9 cellular contexts compared by ENCODE assay signal in the genomic region with DNA sequence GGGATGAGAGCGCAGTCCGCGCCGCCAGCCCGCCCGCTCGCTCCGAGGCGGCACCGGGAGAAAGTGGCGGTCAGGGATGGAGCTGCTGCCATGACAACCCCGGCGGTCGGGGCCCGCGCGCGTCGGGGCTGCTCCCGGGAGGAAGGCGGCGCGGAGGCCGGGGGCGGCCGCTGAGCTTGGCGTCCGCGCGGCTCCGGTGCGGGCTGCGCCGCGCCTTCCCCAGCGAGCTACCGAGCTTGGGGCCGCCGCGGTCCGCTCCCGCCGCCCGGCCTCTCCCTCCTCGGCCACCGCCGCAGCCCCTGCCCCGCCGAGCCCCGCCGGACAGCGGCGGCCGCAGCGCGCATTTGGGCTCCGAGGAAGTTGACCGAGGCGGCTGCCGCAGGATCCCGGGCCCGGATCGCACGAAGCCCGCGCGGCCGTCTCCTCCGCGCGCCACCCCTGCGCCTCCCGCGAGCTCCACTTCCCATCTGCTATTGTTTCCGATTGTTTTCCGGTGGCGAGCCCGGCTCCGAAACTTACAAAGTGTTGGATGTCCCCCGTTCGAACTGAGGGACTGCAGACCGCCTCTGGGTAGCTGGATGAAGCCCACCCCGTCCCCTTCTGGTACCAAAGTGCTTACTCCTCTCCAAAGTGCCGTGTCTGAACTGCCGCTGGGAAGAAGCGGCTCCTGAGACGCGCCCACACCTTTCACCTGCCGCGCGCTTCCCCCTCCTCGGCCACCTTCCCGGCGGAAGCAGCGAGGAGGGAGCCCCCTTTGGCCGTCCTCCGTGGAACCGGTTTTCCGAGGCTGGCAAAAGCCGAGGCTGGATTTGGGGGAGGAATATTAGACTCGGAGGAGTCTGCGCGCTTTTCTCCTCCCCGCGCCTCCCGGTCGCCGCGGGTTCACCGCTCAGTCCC.
DNase-seq lines count a peak whose midpoint lies in the region; ATAC-seq and TF ChIP-seq lines count a peak whose summit lies in the region.
"Had no signal": no experiment of that assay in that cellular context is flagged by ENCODE, and none has a peak within 500 bp of the region (broad histone marks: within the 10 kb centered on the region; RNA-seq: fewer than 3 reads in every experiment).

No MANE protein-coding gene starts in this region.

- H3K4me1 Mint-ChIP-seq in activated naive CD8-positive, alpha-beta T cell treated with anti-CD3 and anti-CD28 coated beads, Interleukin-2, amount 10 ng/mL, durations not matched to agents 7 days and 5 days = no peaks in the 10 kb centered on the region
- H3K4me1 Mint-ChIP-seq in activated naive CD8-positive, alpha-beta T cell treated with anti-CD3 and anti-CD28 coated beads, Interleukin-2, amount 50 U/mL, for 24 hours = peaks cover 2% of the 10 kb centered on the region
- H3K4me1 Mint-ChIP-seq in activated T-cell treated with anti-CD3 and anti-CD28 coated beads, Interleukin-2, amount 50 U/mL, for 72 hours (ENCODE audit: low read depth) = no peaks in the 10 kb centered on the region

- POLR2A ChIA-PET in activated naive CD8-positive, alpha-beta T cell treated with anti-CD3 and anti-CD28 coated beads, Interleukin-2, amount 10 ng/mL, durations not matched to agents 7 days and 5 days (lab: Charles Lee) = no interaction called here

- no peaks in the 10 kb centered on the region for H3K9me3 Mint-ChIP-seq in activated naive CD8-positive, alpha-beta T cell treated with anti-CD3 and anti-CD28 coated beads, Interleukin-2, amount 10 ng/mL, durations not matched to agents 7 days and 5 days
- peaks cover 8% of the 10 kb centered on the region for H3K9me3 Mint-ChIP-seq in activated naive CD8-positive, alpha-beta T cell treated with anti-CD3 and anti-CD28 coated beads, Interleukin-2, amount 50 U/mL, for 24 hours
- peaks cover 2 to 4% of the 10 kb centered on the region in 2 donors for H3K9me3 Mint-ChIP-seq in activated T-cell treated with anti-CD3 and anti-CD28 coated beads, Interleukin-2, amount 50 U/mL, for 72 hours

- H3K9me3 ChIP-seq in aorta (ENCODE audit: control insufficient read depth, low read length) (peaks cover 2% of the 10 kb centered on the region), mucosa of descending colon (no peaks in the 10 kb centered on the region)

- H3K4me1 ChIP-seq in aorta (ENCODE audit: control insufficient read depth in 1 of 2, insufficient read depth in 2 of 2, low read length in 2 of 2) (no peaks in the 10 kb centered on the region), mucosa of descending colon (ENCODE audit: low read depth) (no peaks in the 10 kb centered on the region)

- no peaks in the 10 kb centered on the region for H3K36me3 Mint-ChIP-seq in activated naive CD8-positive, alpha-beta T cell treated with anti-CD3 and anti-CD28 coated beads, Interleukin-2, amount 10 ng/mL, durations not matched to agents 7 days and 5 days
- no peaks in the 10 kb centered on the region for H3K36me3 Mint-ChIP-seq in activated naive CD8-positive, alpha-beta T cell treated with anti-CD3 and anti-CD28 coated beads, Interleukin-2, amount 50 U/mL, for 24 hours (ENCODE audit: low read depth)
- peaks cover 0 to 2% of the 10 kb centered on the region in 2 donors for H3K36me3 Mint-ChIP-seq in activated T-cell treated with anti-CD3 and anti-CD28 coated beads, Interleukin-2, amount 50 U/mL, for 72 hours (ENCODE audit: insufficient read depth in 2 of 2)

- H3K27ac Mint-ChIP-seq in activated naive CD8-positive, alpha-beta T cell treated with anti-CD3 and anti-CD28 coated beads, Interleukin-2, amount 10 ng/mL, durations not matched to agents 7 days and 5 days = no peak overlapping the region
- H3K27ac Mint-ChIP-seq in activated naive CD8-positive, alpha-beta T cell treated with anti-CD3 and anti-CD28 coated beads, Interleukin-2, amount 50 U/mL, for 24 hours = no peak overlapping the region
- no peak overlapping the region for H3K27ac Mint-ChIP-seq in activated T-cell treated with anti-CD3 and anti-CD28 coated beads, Interleukin-2, amount 50 U/mL, for 72 hours

- 1% methylated on average over 70 to 110 of the region's 110 CpGs for WGBS in aorta, 2 donors

- H3K4me3 Mint-ChIP-seq in activated naive CD8-positive, alpha-beta T cell treated with anti-CD3 and anti-CD28 coated beads, Interleukin-2, amount 10 ng/mL, durations not matched to agents 7 days and 5 days = peak overlapping the region; percentile 7
- H3K4me3 Mint-ChIP-seq in activated naive CD8-positive, alpha-beta T cell treated with anti-CD3 and anti-CD28 coated beads, Interleukin-2, amount 50 U/mL, for 24 hours = no peak overlapping the region
- H3K4me3 Mint-ChIP-seq in activated T-cell treated with anti-CD3 and anti-CD28 coated beads, Interleukin-2, amount 50 U/mL, for 72 hours = no peak overlapping the region

- no peak for DNase-seq in activated naive CD8-positive, alpha-beta T cell treated with anti-CD3 and anti-CD28 coated beads, Interleukin-2, amount 10 ng/mL, durations not matched to agents 7 days and 5 days
- DNase-seq in activated naive CD8-positive, alpha-beta T cell treated with anti-CD3 and anti-CD28 coated beads, Interleukin-2, amount 50 U/mL, for 24 hours = no peak
- DNase-seq in cardiac fibroblast (ENCODE audit: low read depth in 2 of 2) = peak; percentile 63 to 69
- no peak for DNase-seq in kidney epithelial cell (ENCODE audit: low read depth)
- peak in 1 of 2 donors; percentile 77 for DNase-seq in aorta
- DNase-seq in mucosa of descending colon = no peak
- no peak for DNase-seq in activated T-cell treated with anti-CD3 and anti-CD28 coated beads, Interleukin-2, amount 50 U/mL, for 72 hours
- no peak for DNase-seq in iPS-NIHi7 (ENCODE audit: extremely low spot score)

- peaks cover 29% of the 10 kb centered on the region for H3K27me3 Mint-ChIP-seq in activated naive CD8-positive, alpha-beta T cell treated with anti-CD3 and anti-CD28 coated beads, Interleukin-2, amount 10 ng/mL, durations not matched to agents 7 days and 5 days
- peaks cover 38% of the 10 kb centered on the region for H3K27me3 Mint-ChIP-seq in activated naive CD8-positive, alpha-beta T cell treated with anti-CD3 and anti-CD28 coated beads, Interleukin-2, amount 50 U/mL, for 24 hours
- H3K27me3 Mint-ChIP-seq in activated T-cell treated with anti-CD3 and anti-CD28 coated beads, Interleukin-2, amount 50 U/mL, for 72 hours (ENCODE audit: low read depth) = peaks cover 43% of the 10 kb centered on the region

- H3K36me3 ChIP-seq in kidney epithelial cell (ENCODE audit: control insufficient read depth, insufficient read depth, low read length) = no peaks in the 10 kb centered on the region
- no peaks in the 10 kb centered on the region for H3K36me3 ChIP-seq in aorta (ENCODE audit: control insufficient read depth in 1 of 2, insufficient read depth in 2 of 2, low read length in 1 of 2)
- no peaks in the 10 kb centered on the region for H3K36me3 ChIP-seq in mucosa of descending colon (ENCODE audit: low read depth)

- H3K27me3 ChIP-seq in kidney epithelial cell (ENCODE audit: control insufficient read depth, insufficient read depth, low read length) (no peaks in the 10 kb centered on the region), aorta (ENCODE audit: control insufficient read depth in 1 of 2, insufficient read depth in 2 of 2, low read length in 1 of 2) (no peaks in the 10 kb centered on the region)

- peak overlapping the region; percentile 66 to 86 for H3K4me3 ChIP-seq in cardiac fibroblast (replicated peaks in 1 of 2; ENCODE audit: low read depth in 2 of 2, low read length in 2 of 2)
- peak overlapping the region; percentile 71 for H3K4me3 ChIP-seq in kidney epithelial cell (ENCODE audit: low read depth, low read length)
- H3K4me3 ChIP-seq in aorta (ENCODE audit: low read length in 2 of 2) = no peak overlapping the region
- no peak overlapping the region for H3K4me3 ChIP-seq in mucosa of descending colon
- H3K4me3 ChIP-seq: K562 had no signal

- ATAC-seq in activated naive CD8-positive, alpha-beta T cell treated with anti-CD3 and anti-CD28 coated beads, Interleukin-2, amount 10 ng/mL, durations not matched to agents 7 days and 5 days (ENCODE audit: low read depth) = no peak
- no peak for ATAC-seq in activated naive CD8-positive, alpha-beta T cell treated with anti-CD3 and anti-CD28 coated beads, Interleukin-2, amount 50 U/mL, for 24 hours
- ATAC-seq in aorta (ENCODE audit: low FRiP score) (peak; percentile 44), mucosa of descending colon (no peak)
- ATAC-seq in activated T-cell treated with anti-CD3 and anti-CD28 coated beads, Interleukin-2, amount 50 U/mL, for 72 hours (replicated peaks in 1 of 2) = no peak
- ATAC-seq: K562 had no signal

- intact Hi-C loops in aorta (cut with DNase I) = no loop called here
- intact Hi-C loops in mucosa of descending colon (cut with DNase I, micrococcal nuclease) = no loop called here

- no peak overlapping the region for H3K27ac ChIP-seq in aorta (ENCODE audit: low read depth in 1 of 2, low read length in 2 of 2)

- no peak for TF ChIP-seq CTCF in cardiac fibroblast (IDR thresholded peaks at IDR 0.05; ENCODE audit: low read depth, low read length)
- TF ChIP-seq CTCF in kidney epithelial cell (IDR thresholded peaks at IDR 0.05; ENCODE audit: insufficient read depth, low read length, poor library complexity, severe bottlenecking) = no peak
- TF ChIP-seq CTCF in mucosa of descending colon (IDR thresholded peaks at IDR 0.05) = no peak

Comparison
In these comparisons a context has a peak if more than half of its experiments do, and no peak if none do; other contexts are left out.
1. DNase-seq: peak in cardiac fibroblast (2 of 2); none in activated naive CD8-positive, alpha-beta T cell treated with anti-CD3 and anti-CD28 coated beads, Interleukin-2, amount 10 ng/mL, durations not matched to agents 7 days and 5 days (single experiment), activated naive CD8-positive, alpha-beta T cell treated with anti-CD3 and anti-CD28 coated beads, Interleukin-2, amount 50 U/mL, for 24 hours (single experiment), kidney epithelial cell (single experiment), mucosa of descending colon (0 of 3), activated T-cell treated with anti-CD3 and anti-CD28 coated beads, Interleukin-2, amount 50 U/mL, for 72 hours (0 of 2) and iPS-NIHi7 (single experiment).
2. H3K4me3 ChIP-seq: peak in cardiac fibroblast (2 of 2) and kidney epithelial cell (single experiment); none in aorta (0 of 2) and mucosa of descending colon (single experiment).